9 cellular contexts compared by ENCODE assay signal in genomic region chr4:76307670-76308014, GRCh38. TPM values are rescaled to one million over a fixed set of nuclear protein-coding genes. Genes with fewer than 3 reads are reported as not detected.
A peak's percentile ranks its signal among the peaks of the same experiment; 100 is the strongest.
DNase-seq lines count a peak whose midpoint lies in the region; ATAC-seq and TF ChIP-seq lines count a peak whose summit lies in the region.
"Had no signal": no experiment of that assay in that cellular context is flagged by ENCODE, and none has a peak within 500 bp of the region (broad histone marks: within the 10 kb centered on the region; RNA-seq: fewer than 3 reads in every experiment).

No MANE protein-coding gene starts in this region.

- peaks cover 3% of the 10 kb centered on the region for H3K36me3 Mint-ChIP-seq in activated CD8-positive, alpha-beta memory T cell treated with anti-CD3 and anti-CD28 coated beads, Interleukin-2, amount 10 ng/mL, durations not matched to agents 7 days and 5 days
- H3K36me3 Mint-ChIP-seq in chondrocyte (ENCODE audit: low read depth) = peaks cover 14% of the 10 kb centered on the region

- no peak overlapping the region for H3K27ac Mint-ChIP-seq in activated CD8-positive, alpha-beta memory T cell treated with anti-CD3 and anti-CD28 coated beads, Interleukin-2, amount 10 ng/mL, durations not matched to agents 7 days and 5 days
- no peak overlapping the region for H3K27ac Mint-ChIP-seq in chondrocyte (ENCODE audit: unreplicated experiment)

- ATAC-seq in activated CD8-positive, alpha-beta memory T cell treated with anti-CD3 and anti-CD28 coated beads, Interleukin-2, amount 10 ng/mL, durations not matched to agents 7 days and 5 days = no peak
- no peak for ATAC-seq in GM19463 (IDR thresholded peaks at IDR 0.05; ENCODE audit: unreplicated experiment)
- ATAC-seq in GM21619 (IDR thresholded peaks at IDR 0.05; ENCODE audit: unreplicated experiment) = no peak

- H2BK15ac ChIP-seq in mesenchymal stem cell (ENCODE audit: low read depth, poor library complexity, severe bottlenecking) = no peak overlapping the region

- no peak overlapping the region for H3K23ac ChIP-seq in mesenchymal stem cell (ENCODE audit: low read length in 2 of 2)

- no peak overlapping the region for H3K18ac ChIP-seq in mesenchymal stem cell (ENCODE audit: low read depth in 1 of 2, low read length in 2 of 2)

- H4K8ac ChIP-seq in mesenchymal stem cell (ENCODE audit: low read length) = no peak overlapping the region

- no peak overlapping the region for H3K14ac ChIP-seq in mesenchymal stem cell (ENCODE audit: low read length in 2 of 2)

- 88% methylated on average over 3 of the region's 4 CpGs for WGBS in mesenchymal stem cell
- 31% methylated on average over 4 of the region's 4 CpGs for WGBS in urinary bladder

- H3K79me1 ChIP-seq in mesenchymal stem cell (replicated peaks; ENCODE audit: low read length, poor library complexity, severe bottlenecking) = peaks cover 17% of the 10 kb centered on the region

- no peaks in the 10 kb centered on the region for H3K9me3 Mint-ChIP-seq in activated CD8-positive, alpha-beta memory T cell treated with anti-CD3 and anti-CD28 coated beads, Interleukin-2, amount 10 ng/mL, durations not matched to agents 7 days and 5 days (ENCODE audit: low read depth)
- no peaks in the 10 kb centered on the region for H3K9me3 Mint-ChIP-seq in chondrocyte (ENCODE audit: low read depth)

- H3K36me3 ChIP-seq in mesenchymal stem cell (ENCODE audit: control insufficient read depth in 1 of 2, insufficient read depth in 2 of 2, low read depth in 1 of 2, low read length in 2 of 2) (peaks cover 5 to 19% of the 10 kb centered on the region in 2 experiments), urinary bladder (ENCODE audit: insufficient read depth) (no peaks in the 10 kb centered on the region)

- no peak for TF ChIP-seq CTCF in chondrocyte (IDR thresholded peaks at IDR 0.05)

- CTCF ChIA-PET in activated CD8-positive, alpha-beta memory T cell treated with anti-CD3 and anti-CD28 coated beads, Interleukin-2, amount 10 ng/mL, durations not matched to agents 7 days and 5 days (lab: Charles Lee) = interaction anchor here (0.8 to 3.1 kb wide), 4 partner anchors 13 to 128 kb away, joined by 3 to 16 read pairs (median 13); no protein-coding TSS in a partner anchor

- H3K4me1 ChIP-seq in mesenchymal stem cell (ENCODE audit: control insufficient read depth, insufficient read depth, low read depth, low read length) (peaks cover 7% of the 10 kb centered on the region), urinary bladder (ENCODE audit: insufficient read depth) (peaks cover 3% of the 10 kb centered on the region)

- peak overlapping the region in 1 of 2 experiments; percentile 93 for H3K4me3 ChIP-seq in mesenchymal stem cell (ENCODE audit: insufficient read depth in 1 of 2, low read depth in 1 of 2, low read length in 2 of 2)
- H3K4me3 ChIP-seq in urinary bladder (ENCODE audit: low read depth, low read length) = peak overlapping the region; percentile 75

- H2BK5ac ChIP-seq in mesenchymal stem cell (ENCODE audit: low read depth, low read length, poor library complexity, severe bottlenecking) = no peak overlapping the region

- peaks cover 53% of the 10 kb centered on the region for H3K27me3 Mint-ChIP-seq in activated CD8-positive, alpha-beta memory T cell treated with anti-CD3 and anti-CD28 coated beads, Interleukin-2, amount 10 ng/mL, durations not matched to agents 7 days and 5 days
- H3K27me3 Mint-ChIP-seq in chondrocyte (ENCODE audit: low read depth) = no peaks in the 10 kb centered on the region

- no peak overlapping the region for H3K4ac ChIP-seq in mesenchymal stem cell (ENCODE audit: low read depth in 1 of 2, low read length in 2 of 2)

- H2BK12ac ChIP-seq in mesenchymal stem cell (ENCODE audit: low read length in 2 of 2) = no peak overlapping the region

- H2BK120ac ChIP-seq in mesenchymal stem cell (ENCODE audit: low read depth, low read length) = no peak overlapping the region

- H3K9ac ChIP-seq in mesenchymal stem cell (ENCODE audit: low read length) = peak overlapping the region; percentile 89

- no peak overlapping the region for H4K91ac ChIP-seq in mesenchymal stem cell (ENCODE audit: low read length)

- no peaks in the 10 kb centered on the region for H3K9me3 ChIP-seq in mesenchymal stem cell (ENCODE audit: control insufficient read depth, low read length)

- peaks cover 29% of the 10 kb centered on the region for H3K4me1 Mint-ChIP-seq in activated CD8-positive, alpha-beta memory T cell treated with anti-CD3 and anti-CD28 coated beads, Interleukin-2, amount 10 ng/mL, durations not matched to agents 7 days and 5 days
- H3K4me1 Mint-ChIP-seq in chondrocyte (ENCODE audit: low read depth) = peaks cover 38% of the 10 kb centered on the region

- no peak for DNase-seq in activated CD8-positive, alpha-beta memory T cell treated with anti-CD3 and anti-CD28 coated beads, Interleukin-2, amount 10 ng/mL, durations not matched to agents 7 days and 5 days
- no peak for DNase-seq in activated CD8-positive, alpha-beta memory T cell treated with anti-CD3 and anti-CD28 coated beads, Interleukin-2, amount 50 U/mL, for 48 hours
- no peak for DNase-seq in chondrocyte (ENCODE audit: low spot score)
- DNase-seq in mesenchymal stem cell = no peak
- no peak for DNase-seq in LoVo (ENCODE audit: low spot score)
- DNase-seq: activated gamma-delta T cell treated with Interleukin-2 at 50 U/mL for 16 hours had no signal

- no peaks in the 10 kb centered on the region for H3K27me3 ChIP-seq in mesenchymal stem cell (ENCODE audit: control insufficient read depth in 1 of 2, insufficient read depth in 1 of 2, low read length in 2 of 2)

- H3K4me2 ChIP-seq in mesenchymal stem cell (ENCODE audit: low read length, poor library complexity, severe bottlenecking) = peak overlapping the region; percentile 97

- peak overlapping the region; percentile 61 for H3K4me3 Mint-ChIP-seq in activated CD8-positive, alpha-beta memory T cell treated with anti-CD3 and anti-CD28 coated beads, Interleukin-2, amount 10 ng/mL, durations not matched to agents 7 days and 5 days
- H3K4me3 Mint-ChIP-seq in chondrocyte (ENCODE audit: unreplicated experiment) = peak overlapping the region; percentile 93

- H2AFZ ChIP-seq in mesenchymal stem cell (ENCODE audit: low read depth, low read length) = no peak overlapping the region

- no peak overlapping the region for H2AK5ac ChIP-seq in mesenchymal stem cell (ENCODE audit: low read length, severe bottlenecking)

- H3K27ac ChIP-seq in mesenchymal stem cell (ENCODE audit: low read length, poor library complexity, severe bottlenecking) = no peak overlapping the region
- no peak overlapping the region for H3K27ac ChIP-seq in urinary bladder (ENCODE audit: low read depth)

RNA-seq across cellular contexts. Expression of gene STBD1, which starts 1.1 kb away (rescaled TPM):
- total RNA-seq in activated CD8-positive, alpha-beta memory T cell treated with anti-CD3 and anti-CD28 coated beads, Interleukin-2, amount 10 ng/mL, durations not matched to agents 7 days and 5 days = 1 to 10 TPM in 1 of 2 experiments, under 1 TPM in 1; 0.52 to 1.2 TPM
- total RNA-seq in chondrocyte (3.6 to 15.0 TPM (median 12.9 TPM) in 3 replicates), urinary bladder (9.1 TPM)
- polyA plus RNA-seq in mesenchymal stem cell (2013, experiment 1 of 2) = 3.6 TPM
- 3.3 TPM for polyA plus RNA-seq in mesenchymal stem cell (2013, experiment 2 of 2)
- 22.5 TPM for polyA plus RNA-seq in urinary bladder

RNA-seq across cellular contexts. Expression of gene FAM47E, which starts 56.1 kb away (rescaled TPM):
- total RNA-seq in activated CD8-positive, alpha-beta memory T cell treated with anti-CD3 and anti-CD28 coated beads, Interleukin-2, amount 10 ng/mL, durations not matched to agents 7 days and 5 days = under 1 TPM in 1 of 2 experiments, not detected in 1; 0.18 TPM
- total RNA-seq in chondrocyte = 0.73 to 1.2 TPM (median 0.92 TPM) in 3 replicates
- polyA plus RNA-seq in mesenchymal stem cell (2013, experiment 1 of 2) = 0.03 TPM
- 0.27 TPM for polyA plus RNA-seq in mesenchymal stem cell (2013, experiment 2 of 2)
- 4.0 TPM for total RNA-seq in urinary bladder
- 1.7 TPM for polyA plus RNA-seq in urinary bladder
